ENCODE assay signal across 1 cellular context in the genomic region with DNA sequence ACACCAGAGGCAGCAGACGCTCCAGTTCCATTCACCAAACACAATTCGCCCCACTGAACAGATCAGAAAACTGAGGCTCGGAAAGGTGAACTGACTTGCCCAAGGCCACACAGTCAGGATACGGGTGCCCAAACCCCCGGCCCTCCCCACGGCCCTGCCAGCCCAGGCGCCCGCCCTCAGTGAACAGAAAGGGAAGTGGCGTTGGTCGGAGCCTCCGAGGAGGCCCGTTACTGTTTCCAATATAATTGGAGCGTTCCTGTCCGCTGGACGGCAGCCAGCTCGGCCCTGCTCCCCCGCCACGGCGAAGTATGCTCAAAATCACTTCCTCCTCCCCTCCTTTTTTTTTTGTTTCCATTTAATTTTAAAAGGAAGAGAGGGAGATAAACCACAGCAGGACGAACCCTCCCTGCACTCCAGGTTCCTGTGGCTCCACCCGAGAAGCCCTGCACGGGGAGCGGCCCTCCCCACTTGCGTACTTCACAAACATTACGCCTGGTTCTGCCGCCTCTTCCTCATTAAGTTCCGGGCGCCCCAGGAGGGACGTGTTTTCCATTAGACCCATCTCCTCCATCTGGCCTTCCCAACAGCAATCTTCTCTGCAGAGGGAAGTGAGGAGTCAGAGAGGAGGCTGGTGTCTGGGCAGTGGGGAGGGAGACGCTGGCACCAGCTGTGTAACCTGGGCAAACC.
TF ChIP-seq lines count a peak whose summit lies in the region.

No MANE protein-coding gene starts in this region.

TF ChIP-seq in K562, 482 proteins besides CTCF, POLR2A, EP300 and RAD21 (continued from another document and continues in another):
- TF ChIP-seq, protein P1, sequence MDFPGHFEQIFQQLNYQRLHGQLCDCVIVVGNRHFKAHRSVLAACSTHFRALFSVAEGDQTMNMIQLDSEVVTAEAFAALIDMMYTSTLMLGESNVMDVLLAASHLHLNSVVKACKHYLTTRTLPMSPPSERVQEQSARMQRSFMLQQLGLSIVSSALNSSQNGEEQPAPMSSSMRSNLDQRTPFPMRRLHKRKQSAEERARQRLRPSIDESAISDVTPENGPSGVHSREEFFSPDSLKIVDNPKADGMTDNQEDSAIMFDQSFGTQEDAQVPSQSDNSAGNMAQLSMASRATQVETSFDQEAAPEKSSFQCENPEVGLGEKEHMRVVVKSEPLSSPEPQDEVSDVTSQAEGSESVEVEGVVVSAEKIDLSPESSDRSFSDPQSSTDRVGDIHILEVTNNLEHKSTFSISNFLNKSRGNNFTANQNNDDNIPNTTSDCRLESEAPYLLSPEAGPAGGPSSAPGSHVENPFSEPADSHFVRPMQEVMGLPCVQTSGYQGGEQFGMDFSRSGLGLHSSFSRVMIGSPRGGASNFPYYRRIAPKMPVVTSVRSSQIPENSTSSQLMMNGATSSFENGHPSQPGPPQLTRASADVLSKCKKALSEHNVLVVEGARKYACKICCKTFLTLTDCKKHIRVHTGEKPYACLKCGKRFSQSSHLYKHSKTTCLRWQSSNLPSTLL (IDR thresholded peaks at IDR 0.05): no peak
- TF ChIP-seq, protein P2, sequence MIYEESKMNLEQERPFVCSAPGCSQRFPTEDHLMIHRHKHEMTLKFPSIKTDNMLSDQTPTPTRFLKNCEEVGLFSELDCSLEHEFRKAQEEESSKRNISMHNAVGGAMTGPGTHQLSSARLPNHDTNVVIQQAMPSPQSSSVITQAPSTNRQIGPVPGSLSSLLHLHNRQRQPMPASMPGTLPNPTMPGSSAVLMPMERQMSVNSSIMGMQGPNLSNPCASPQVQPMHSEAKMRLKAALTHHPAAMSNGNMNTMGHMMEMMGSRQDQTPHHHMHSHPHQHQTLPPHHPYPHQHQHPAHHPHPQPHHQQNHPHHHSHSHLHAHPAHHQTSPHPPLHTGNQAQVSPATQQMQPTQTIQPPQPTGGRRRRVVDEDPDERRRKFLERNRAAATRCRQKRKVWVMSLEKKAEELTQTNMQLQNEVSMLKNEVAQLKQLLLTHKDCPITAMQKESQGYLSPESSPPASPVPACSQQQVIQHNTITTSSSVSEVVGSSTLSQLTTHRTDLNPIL (CRISPR knock-in tag; IDR thresholded peaks at IDR 0.05): no peak
- TF ChIP-seq, protein P3, sequence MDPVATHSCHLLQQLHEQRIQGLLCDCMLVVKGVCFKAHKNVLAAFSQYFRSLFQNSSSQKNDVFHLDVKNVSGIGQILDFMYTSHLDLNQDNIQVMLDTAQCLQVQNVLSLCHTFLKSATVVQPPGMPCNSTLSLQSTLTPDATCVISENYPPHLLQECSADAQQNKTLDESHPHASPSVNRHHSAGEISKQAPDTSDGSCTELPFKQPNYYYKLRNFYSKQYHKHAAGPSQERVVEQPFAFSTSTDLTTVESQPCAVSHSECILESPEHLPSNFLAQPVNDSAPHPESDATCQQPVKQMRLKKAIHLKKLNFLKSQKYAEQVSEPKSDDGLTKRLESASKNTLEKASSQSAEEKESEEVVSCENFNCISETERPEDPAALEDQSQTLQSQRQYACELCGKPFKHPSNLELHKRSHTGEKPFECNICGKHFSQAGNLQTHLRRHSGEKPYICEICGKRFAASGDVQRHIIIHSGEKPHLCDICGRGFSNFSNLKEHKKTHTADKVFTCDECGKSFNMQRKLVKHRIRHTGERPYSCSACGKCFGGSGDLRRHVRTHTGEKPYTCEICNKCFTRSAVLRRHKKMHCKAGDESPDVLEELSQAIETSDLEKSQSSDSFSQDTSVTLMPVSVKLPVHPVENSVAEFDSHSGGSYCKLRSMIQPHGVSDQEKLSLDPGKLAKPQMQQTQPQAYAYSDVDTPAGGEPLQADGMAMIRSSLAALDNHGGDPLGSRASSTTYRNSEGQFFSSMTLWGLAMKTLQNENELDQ (CRISPR knock-in tag; IDR thresholded peaks at IDR 0.05; ENCODE audit: borderline replicate concordance): no peak
- TF ChIP-seq PHTF2 (CRISPR knock-in tag; IDR thresholded peaks at IDR 0.05): no peak
- no peak for TF ChIP-seq ZNF224 (CRISPR knock-in tag; IDR thresholded peaks at IDR 0.05)
- peak; percentile 40; the same call in 1 of the 2 replicates for TF ChIP-seq SP1 (CRISPR knock-in tag; IDR thresholded peaks at IDR 0.05)
- no peak for TF ChIP-seq PCBP1 (IDR thresholded peaks at IDR 0.05; ENCODE audit: low read depth, low read length, poor library complexity, severe bottlenecking)
- TF ChIP-seq, protein P4, sequence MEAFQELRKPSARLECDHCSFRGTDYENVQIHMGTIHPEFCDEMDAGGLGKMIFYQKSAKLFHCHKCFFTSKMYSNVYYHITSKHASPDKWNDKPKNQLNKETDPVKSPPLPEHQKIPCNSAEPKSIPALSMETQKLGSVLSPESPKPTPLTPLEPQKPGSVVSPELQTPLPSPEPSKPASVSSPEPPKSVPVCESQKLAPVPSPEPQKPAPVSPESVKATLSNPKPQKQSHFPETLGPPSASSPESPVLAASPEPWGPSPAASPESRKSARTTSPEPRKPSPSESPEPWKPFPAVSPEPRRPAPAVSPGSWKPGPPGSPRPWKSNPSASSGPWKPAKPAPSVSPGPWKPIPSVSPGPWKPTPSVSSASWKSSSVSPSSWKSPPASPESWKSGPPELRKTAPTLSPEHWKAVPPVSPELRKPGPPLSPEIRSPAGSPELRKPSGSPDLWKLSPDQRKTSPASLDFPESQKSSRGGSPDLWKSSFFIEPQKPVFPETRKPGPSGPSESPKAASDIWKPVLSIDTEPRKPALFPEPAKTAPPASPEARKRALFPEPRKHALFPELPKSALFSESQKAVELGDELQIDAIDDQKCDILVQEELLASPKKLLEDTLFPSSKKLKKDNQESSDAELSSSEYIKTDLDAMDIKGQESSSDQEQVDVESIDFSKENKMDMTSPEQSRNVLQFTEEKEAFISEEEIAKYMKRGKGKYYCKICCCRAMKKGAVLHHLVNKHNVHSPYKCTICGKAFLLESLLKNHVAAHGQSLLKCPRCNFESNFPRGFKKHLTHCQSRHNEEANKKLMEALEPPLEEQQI (IDR thresholded peaks at IDR 0.05): no peak
- TF ChIP-seq, protein P5, sequence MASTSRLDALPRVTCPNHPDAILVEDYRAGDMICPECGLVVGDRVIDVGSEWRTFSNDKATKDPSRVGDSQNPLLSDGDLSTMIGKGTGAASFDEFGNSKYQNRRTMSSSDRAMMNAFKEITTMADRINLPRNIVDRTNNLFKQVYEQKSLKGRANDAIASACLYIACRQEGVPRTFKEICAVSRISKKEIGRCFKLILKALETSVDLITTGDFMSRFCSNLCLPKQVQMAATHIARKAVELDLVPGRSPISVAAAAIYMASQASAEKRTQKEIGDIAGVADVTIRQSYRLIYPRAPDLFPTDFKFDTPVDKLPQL (IDR thresholded peaks at IDR 0.05; ENCODE audit: extremely low read depth, insufficient read length): no peak
- no peak for TF ChIP-seq KLF13 (tag; IDR thresholded peaks at IDR 0.05; ENCODE audit: borderline replicate concordance, low read depth)
- TF ChIP-seq, protein P6, sequence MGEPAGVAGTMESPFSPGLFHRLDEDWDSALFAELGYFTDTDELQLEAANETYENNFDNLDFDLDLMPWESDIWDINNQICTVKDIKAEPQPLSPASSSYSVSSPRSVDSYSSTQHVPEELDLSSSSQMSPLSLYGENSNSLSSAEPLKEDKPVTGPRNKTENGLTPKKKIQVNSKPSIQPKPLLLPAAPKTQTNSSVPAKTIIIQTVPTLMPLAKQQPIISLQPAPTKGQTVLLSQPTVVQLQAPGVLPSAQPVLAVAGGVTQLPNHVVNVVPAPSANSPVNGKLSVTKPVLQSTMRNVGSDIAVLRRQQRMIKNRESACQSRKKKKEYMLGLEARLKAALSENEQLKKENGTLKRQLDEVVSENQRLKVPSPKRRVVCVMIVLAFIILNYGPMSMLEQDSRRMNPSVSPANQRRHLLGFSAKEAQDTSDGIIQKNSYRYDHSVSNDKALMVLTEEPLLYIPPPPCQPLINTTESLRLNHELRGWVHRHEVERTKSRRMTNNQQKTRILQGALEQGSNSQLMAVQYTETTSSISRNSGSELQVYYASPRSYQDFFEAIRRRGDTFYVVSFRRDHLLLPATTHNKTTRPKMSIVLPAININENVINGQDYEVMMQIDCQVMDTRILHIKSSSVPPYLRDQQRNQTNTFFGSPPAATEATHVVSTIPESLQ (CRISPR knock-in tag; IDR thresholded peaks at IDR 0.05): no peak
- peak; percentile 93 for TF ChIP-seq CHD4 (IDR thresholded peaks at IDR 0.05; ENCODE audit: insufficient read depth, insufficient replicate concordance, low read depth, low read length, poor library complexity, severe bottlenecking)
- TF ChIP-seq, protein P7, sequence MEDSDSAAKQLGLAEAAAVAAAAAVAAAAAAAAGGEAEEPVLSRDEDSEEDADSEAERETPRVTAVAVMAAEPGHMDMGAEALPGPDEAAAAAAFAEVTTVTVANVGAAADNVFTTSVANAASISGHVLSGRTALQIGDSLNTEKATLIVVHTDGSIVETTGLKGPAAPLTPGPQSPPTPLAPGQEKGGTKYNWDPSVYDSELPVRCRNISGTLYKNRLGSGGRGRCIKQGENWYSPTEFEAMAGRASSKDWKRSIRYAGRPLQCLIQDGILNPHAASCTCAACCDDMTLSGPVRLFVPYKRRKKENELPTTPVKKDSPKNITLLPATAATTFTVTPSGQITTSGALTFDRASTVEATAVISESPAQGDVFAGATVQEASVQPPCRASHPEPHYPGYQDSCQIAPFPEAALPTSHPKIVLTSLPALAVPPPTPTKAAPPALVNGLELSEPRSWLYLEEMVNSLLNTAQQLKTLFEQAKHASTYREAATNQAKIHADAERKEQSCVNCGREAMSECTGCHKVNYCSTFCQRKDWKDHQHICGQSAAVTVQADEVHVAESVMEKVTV (CRISPR knock-in tag; IDR thresholded peaks at IDR 0.05): no peak
- TF ChIP-seq, protein P8, sequence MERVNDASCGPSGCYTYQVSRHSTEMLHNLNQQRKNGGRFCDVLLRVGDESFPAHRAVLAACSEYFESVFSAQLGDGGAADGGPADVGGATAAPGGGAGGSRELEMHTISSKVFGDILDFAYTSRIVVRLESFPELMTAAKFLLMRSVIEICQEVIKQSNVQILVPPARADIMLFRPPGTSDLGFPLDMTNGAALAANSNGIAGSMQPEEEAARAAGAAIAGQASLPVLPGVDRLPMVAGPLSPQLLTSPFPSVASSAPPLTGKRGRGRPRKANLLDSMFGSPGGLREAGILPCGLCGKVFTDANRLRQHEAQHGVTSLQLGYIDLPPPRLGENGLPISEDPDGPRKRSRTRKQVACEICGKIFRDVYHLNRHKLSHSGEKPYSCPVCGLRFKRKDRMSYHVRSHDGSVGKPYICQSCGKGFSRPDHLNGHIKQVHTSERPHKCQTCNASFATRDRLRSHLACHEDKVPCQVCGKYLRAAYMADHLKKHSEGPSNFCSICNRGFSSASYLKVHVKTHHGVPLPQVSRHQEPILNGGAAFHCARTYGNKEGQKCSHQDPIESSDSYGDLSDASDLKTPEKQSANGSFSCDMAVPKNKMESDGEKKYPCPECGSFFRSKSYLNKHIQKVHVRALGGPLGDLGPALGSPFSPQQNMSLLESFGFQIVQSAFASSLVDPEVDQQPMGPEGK (CRISPR knock-in tag; IDR thresholded peaks at IDR 0.05; ENCODE audit: borderline replicate concordance): no peak
- TF ChIP-seq, protein P9, sequence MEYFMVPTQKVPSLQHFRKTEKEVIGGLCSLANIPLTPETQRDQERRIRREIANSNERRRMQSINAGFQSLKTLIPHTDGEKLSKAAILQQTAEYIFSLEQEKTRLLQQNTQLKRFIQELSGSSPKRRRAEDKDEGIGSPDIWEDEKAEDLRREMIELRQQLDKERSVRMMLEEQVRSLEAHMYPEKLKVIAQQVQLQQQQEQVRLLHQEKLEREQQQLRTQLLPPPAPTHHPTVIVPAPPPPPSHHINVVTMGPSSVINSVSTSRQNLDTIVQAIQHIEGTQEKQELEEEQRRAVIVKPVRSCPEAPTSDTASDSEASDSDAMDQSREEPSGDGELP (CRISPR knock-in tag; IDR thresholded peaks at IDR 0.05; ENCODE audit: borderline replicate concordance): peak; percentile 33; the same call in 1 of the 2 replicates
- TF ChIP-seq, protein P10, sequence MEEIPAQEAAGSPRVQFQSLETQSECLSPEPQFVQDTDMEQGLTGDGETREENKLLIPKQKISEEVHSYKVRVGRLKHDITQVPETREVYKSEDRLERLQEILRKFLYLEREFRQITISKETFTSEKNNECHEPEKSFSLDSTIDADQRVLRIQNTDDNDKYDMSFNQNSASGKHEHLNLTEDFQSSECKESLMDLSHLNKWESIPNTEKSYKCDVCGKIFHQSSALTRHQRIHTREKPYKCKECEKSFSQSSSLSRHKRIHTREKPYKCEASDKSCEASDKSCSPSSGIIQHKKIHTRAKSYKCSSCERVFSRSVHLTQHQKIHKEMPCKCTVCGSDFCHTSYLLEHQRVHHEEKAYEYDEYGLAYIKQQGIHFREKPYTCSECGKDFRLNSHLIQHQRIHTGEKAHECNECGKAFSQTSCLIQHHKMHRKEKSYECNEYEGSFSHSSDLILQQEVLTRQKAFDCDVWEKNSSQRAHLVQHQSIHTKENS (CRISPR knock-in tag; IDR thresholded peaks at IDR 0.05): no peak
- TF ChIP-seq SMAD2 (IDR thresholded peaks at IDR 0.05; ENCODE audit: low read depth, low read length): no peak
- no peak for TF ChIP-seq ETV6 (IDR thresholded peaks at IDR 0.05; ENCODE audit: borderline replicate concordance in 1 of 2, low read depth in 2 of 2, low read length in 1 of 2)
- no peak for TF ChIP-seq ETV6 (CRISPR knock-in tag; IDR thresholded peaks at IDR 0.05; ENCODE audit: borderline replicate concordance)
- TF ChIP-seq RBBP5 (IDR thresholded peaks at IDR 0.05; ENCODE audit: borderline replicate concordance, insufficient read depth, low read length, poor library complexity, severe bottlenecking): no peak
- no peak for TF ChIP-seq C11orf30 (IDR thresholded peaks at IDR 0.05; ENCODE audit: low read depth)
- TF ChIP-seq, protein P11, sequence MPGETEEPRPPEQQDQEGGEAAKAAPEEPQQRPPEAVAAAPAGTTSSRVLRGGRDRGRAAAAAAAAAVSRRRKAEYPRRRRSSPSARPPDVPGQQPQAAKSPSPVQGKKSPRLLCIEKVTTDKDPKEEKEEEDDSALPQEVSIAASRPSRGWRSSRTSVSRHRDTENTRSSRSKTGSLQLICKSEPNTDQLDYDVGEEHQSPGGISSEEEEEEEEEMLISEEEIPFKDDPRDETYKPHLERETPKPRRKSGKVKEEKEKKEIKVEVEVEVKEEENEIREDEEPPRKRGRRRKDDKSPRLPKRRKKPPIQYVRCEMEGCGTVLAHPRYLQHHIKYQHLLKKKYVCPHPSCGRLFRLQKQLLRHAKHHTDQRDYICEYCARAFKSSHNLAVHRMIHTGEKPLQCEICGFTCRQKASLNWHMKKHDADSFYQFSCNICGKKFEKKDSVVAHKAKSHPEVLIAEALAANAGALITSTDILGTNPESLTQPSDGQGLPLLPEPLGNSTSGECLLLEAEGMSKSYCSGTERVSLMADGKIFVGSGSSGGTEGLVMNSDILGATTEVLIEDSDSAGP (CRISPR knock-in tag; IDR thresholded peaks at IDR 0.05): no peak
- TF ChIP-seq, protein P12, sequence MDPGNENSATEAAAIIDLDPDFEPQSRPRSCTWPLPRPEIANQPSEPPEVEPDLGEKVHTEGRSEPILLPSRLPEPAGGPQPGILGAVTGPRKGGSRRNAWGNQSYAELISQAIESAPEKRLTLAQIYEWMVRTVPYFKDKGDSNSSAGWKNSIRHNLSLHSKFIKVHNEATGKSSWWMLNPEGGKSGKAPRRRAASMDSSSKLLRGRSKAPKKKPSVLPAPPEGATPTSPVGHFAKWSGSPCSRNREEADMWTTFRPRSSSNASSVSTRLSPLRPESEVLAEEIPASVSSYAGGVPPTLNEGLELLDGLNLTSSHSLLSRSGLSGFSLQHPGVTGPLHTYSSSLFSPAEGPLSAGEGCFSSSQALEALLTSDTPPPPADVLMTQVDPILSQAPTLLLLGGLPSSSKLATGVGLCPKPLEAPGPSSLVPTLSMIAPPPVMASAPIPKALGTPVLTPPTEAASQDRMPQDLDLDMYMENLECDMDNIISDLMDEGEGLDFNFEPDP (CRISPR knock-in tag; IDR thresholded peaks at IDR 0.05): no peak
- TF ChIP-seq SETDB1 (IDR thresholded peaks at IDR 0.05; ENCODE audit: low read length): no peak
- TF ChIP-seq MBD2 (IDR thresholded peaks at IDR 0.05; ENCODE audit: borderline replicate concordance, low read depth): no peak
- no peak for TF ChIP-seq POLR2AphosphoS5 (IDR thresholded peaks at IDR 0.05; ENCODE audit: control insufficient read depth, insufficient read depth, low read depth, low read length)
